Comparison of ENCODE assay signal across 10 cellular contexts in genomic region chr2:226758886-226759660, GRCh38. TPM values are rescaled to one million over a fixed set of nuclear protein-coding genes. Genes with fewer than 3 reads are reported as not detected.
DNase-seq lines count a peak whose midpoint lies in the region; ATAC-seq and TF ChIP-seq lines count a peak whose summit lies in the region.
"Had no signal": no experiment of that assay in that cellular context is flagged by ENCODE, and none has a peak within 500 bp of the region (broad histone marks: within the 10 kb centered on the region; RNA-seq: fewer than 3 reads in every experiment).

No MANE protein-coding gene starts in this region.

- peaks cover 5% of the 10 kb centered on the region for H3K9me3 ChIP-seq in left ventricle myocardium inferior (replicated peaks)
- H3K9me3 ChIP-seq in thoracic aorta, result no peaks in the 10 kb centered on the region

- H3K4me1 ChIP-seq in left ventricle myocardium inferior (peaks cover 78% of the 10 kb centered on the region), thoracic aorta (ENCODE audit: control insufficient read depth in 1 of 2, low read depth in 2 of 2) (peaks cover 45 to 80% of the 10 kb centered on the region in 2 donors)

- H3K27ac ChIP-seq in left ventricle myocardium inferior (replicated peaks) (peak overlapping the region; percentile 85), thoracic aorta (peak overlapping the region; percentile 2 to 53)

- intact Hi-C loops in left ventricle myocardium inferior (cut with micrococcal nuclease), result no loop called here

- H3K36me3 ChIP-seq in left ventricle myocardium inferior (no peaks in the 10 kb centered on the region), thoracic aorta (no peaks in the 10 kb centered on the region)

- TF ChIP-seq CTCF in left ventricle myocardium inferior (IDR thresholded peaks at IDR 0.05; ENCODE audit: borderline replicate concordance) (no peak), thoracic aorta (IDR thresholded peaks at IDR 0.05) (no peak)

- H3K27me3 ChIP-seq in left ventricle myocardium inferior (ENCODE audit: low read depth), result no peaks in the 10 kb centered on the region
- H3K27me3 ChIP-seq in thoracic aorta (replicated peaks; ENCODE audit: insufficient read depth), result no peaks in the 10 kb centered on the region

- H3K4me3 ChIP-seq in left ventricle myocardium inferior, result no peak overlapping the region
- H3K4me3 ChIP-seq in thoracic aorta, result peak overlapping the region; percentile 1

- ATAC-seq in thoracic aorta (ENCODE audit: insufficient number of reproducible peaks, low FRiP score, low read depth) (no peak), GM18858 (IDR thresholded peaks at IDR 0.05; ENCODE audit: unreplicated experiment) (no peak), GM21515 (IDR thresholded peaks at IDR 0.05; ENCODE audit: unreplicated experiment) (no peak), HG02970 (IDR thresholded peaks at IDR 0.05; ENCODE audit: low FRiP score, unreplicated experiment) (no peak)

- DNase-seq in HCEC 1CT (peak; percentile 84), amniotic epithelial cell (ENCODE audit: low read depth) (peak; percentile 60), left ventricle myocardium inferior (no peak), thoracic aorta (ENCODE audit: low spot score) (no peak), putamen (ENCODE audit: low spot score) (no peak)
- DNase-seq: central memory CD4-positive, alpha-beta T cell; NCI-H2171 had no signal

RNA-seq across cellular contexts. Expression of gene IRS1, which starts 40.5 kb away (rescaled TPM):
- 17.8 TPM for total RNA-seq in left ventricle myocardium inferior
- 10 to 100 TPM; 18.8 to 23.1 TPM for total RNA-seq in thoracic aorta

Comparison
In these comparisons a context has a peak if more than half of its experiments do, and no peak if none do; other contexts are left out.
1. DNase-seq: peak in HCEC 1CT (single experiment) and amniotic epithelial cell (single experiment); none in left ventricle myocardium inferior (single experiment), thoracic aorta (single experiment) and putamen (single experiment).